24 cellular contexts compared by ENCODE assay signal in genomic region chr6:47534063-47534462, GRCh38.
"Had no signal": no experiment of that assay in that cellular context is flagged by ENCODE, and none has a peak within 500 bp of the region (broad histone marks: within the 10 kb centered on the region; RNA-seq: fewer than 3 reads in every experiment).

No MANE protein-coding gene starts in this region.

- DNase-seq: cortex of kidney; effector memory CD8-positive, alpha-beta T cell; hypothalamus; immature natural killer cell; islet precursor cell; kidney glomerular epithelial cell; left ventricle myocardium superior; lower lobe of right lung; natural killer cell; psoas muscle; right cardiac atrium; sigmoid colon; stimulated activated CD4-positive, alpha-beta T cell treated with anti-CD3 and anti-CD28 coated beads, Interleukin-2, amount 100 ng/mL, for 24 hours; stimulated activated CD4-positive, alpha-beta T cell treated with anti-CD3 and anti-CD28 coated beads, Interleukin-4, amount 100 ng/mL, for 24 hours; stimulated activated naive CD4-positive, alpha-beta T cell treated with Interleukin-2 at 50 U/mL for 16 hours; substantia nigra; testis; tibial artery had no signal

- H3K4me3 Mint-ChIP-seq: effector memory CD8-positive, alpha-beta T cell; immature natural killer cell; natural killer cell; neural progenitor cell; stimulated activated effector memory CD8-positive, alpha-beta T cell treated with anti-CD3 and anti-CD28 coated beads, Interleukin-12 subunit alpha, Interleukin-12 subunit beta, amount 100 ng/mL, for 72 hours; type B pancreatic cell had no signal

- H3K27ac ChIP-seq: lower lobe of right lung, neural progenitor cell, parathyroid adenoma, psoas muscle, sigmoid colon, testis, tibial artery had no signal

- H3K27me3 Mint-ChIP-seq: effector memory CD8-positive, alpha-beta T cell; type B pancreatic cell had no signal

- ATAC-seq: effector memory CD8-positive, alpha-beta T cell; left ventricle myocardium superior; lower lobe of right lung; natural killer cell; psoas muscle; right cardiac atrium; stimulated activated effector memory CD8-positive, alpha-beta T cell treated with anti-CD3 and anti-CD28 coated beads, Interleukin-12 subunit alpha, Interleukin-12 subunit beta, amount 100 ng/mL, for 72 hours had no signal

- H3K4me3 ChIP-seq: lower lobe of right lung, neural progenitor cell, psoas muscle, sigmoid colon, testis, tibial artery had no signal

- H3K9me3 Mint-ChIP-seq: effector memory CD8-positive, alpha-beta T cell; immature natural killer cell; natural killer cell; neural progenitor cell; stimulated activated effector memory CD8-positive, alpha-beta T cell treated with anti-CD3 and anti-CD28 coated beads, Interleukin-12 subunit alpha, Interleukin-12 subunit beta, amount 100 ng/mL, for 72 hours had no signal

- H3K9me3 ChIP-seq: lower lobe of right lung, psoas muscle, sigmoid colon, testis, tibial artery had no signal

- H3K4me2 ChIP-seq: neural progenitor cell had no signal

- H3K4me1 Mint-ChIP-seq: neural progenitor cell had no signal

- H3K27ac Mint-ChIP-seq: effector memory CD8-positive, alpha-beta T cell; immature natural killer cell; natural killer cell; neural progenitor cell; stimulated activated effector memory CD8-positive, alpha-beta T cell treated with anti-CD3 and anti-CD28 coated beads, Interleukin-12 subunit alpha, Interleukin-12 subunit beta, amount 100 ng/mL, for 72 hours; type B pancreatic cell had no signal

- H3K27me3 ChIP-seq: neural progenitor cell, sigmoid colon, testis, tibial artery had no signal

- FAIRE-seq: endometrium, frontal cortex had no signal

- H3K4me1 ChIP-seq: lower lobe of right lung, neural progenitor cell, testis, tibial artery had no signal

- H2AFZ ChIP-seq: neural progenitor cell, parathyroid adenoma had no signal
